Comparison of ENCODE assay signal across 1 cellular context in genomic region chr6:136647363-136647763, GRCh38.
TF ChIP-seq lines count a peak whose summit lies in the region.

No MANE protein-coding gene starts in this region.

TF ChIP-seq in K562, 482 proteins besides CTCF, POLR2A, EP300 and RAD21 (continued from another document and continues in another):
- TF ChIP-seq STAT6 (CRISPR knock-in tag; IDR thresholded peaks at IDR 0.05) = no peak
- TF ChIP-seq, protein P1, sequence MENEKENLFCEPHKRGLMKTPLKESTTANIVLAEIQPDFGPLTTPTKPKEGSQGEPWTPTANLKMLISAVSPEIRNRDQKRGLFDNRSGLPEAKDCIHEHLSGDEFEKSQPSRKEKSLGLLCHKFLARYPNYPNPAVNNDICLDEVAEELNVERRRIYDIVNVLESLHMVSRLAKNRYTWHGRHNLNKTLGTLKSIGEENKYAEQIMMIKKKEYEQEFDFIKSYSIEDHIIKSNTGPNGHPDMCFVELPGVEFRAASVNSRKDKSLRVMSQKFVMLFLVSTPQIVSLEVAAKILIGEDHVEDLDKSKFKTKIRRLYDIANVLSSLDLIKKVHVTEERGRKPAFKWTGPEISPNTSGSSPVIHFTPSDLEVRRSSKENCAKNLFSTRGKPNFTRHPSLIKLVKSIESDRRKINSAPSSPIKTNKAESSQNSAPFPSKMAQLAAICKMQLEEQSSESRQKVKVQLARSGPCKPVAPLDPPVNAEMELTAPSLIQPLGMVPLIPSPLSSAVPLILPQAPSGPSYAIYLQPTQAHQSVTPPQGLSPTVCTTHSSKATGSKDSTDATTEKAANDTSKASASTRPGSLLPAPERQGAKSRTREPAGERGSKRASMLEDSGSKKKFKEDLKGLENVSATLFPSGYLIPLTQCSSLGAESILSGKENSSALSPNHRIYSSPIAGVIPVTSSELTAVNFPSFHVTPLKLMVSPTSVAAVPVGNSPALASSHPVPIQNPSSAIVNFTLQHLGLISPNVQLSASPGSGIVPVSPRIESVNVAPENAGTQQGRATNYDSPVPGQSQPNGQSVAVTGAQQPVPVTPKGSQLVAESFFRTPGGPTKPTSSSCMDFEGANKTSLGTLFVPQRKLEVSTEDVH (IDR thresholded peaks at IDR 0.05; ENCODE audit: low read depth, partially characterized antibody) = no peak
- TF ChIP-seq SNIP1 (IDR thresholded peaks at IDR 0.05; ENCODE audit: low read depth) = no peak
- no peak for TF ChIP-seq SIX5 (IDR thresholded peaks at IDR 0.05; ENCODE audit: borderline replicate concordance in 1 of 2, insufficient read depth in 1 of 2, low read depth in 1 of 2, low read length in 2 of 2)
- TF ChIP-seq NEUROD1 (IDR thresholded peaks at IDR 0.05; ENCODE audit: borderline replicate concordance, low read depth, low read length, partially characterized antibody) = no peak
- TF ChIP-seq, protein P2, sequence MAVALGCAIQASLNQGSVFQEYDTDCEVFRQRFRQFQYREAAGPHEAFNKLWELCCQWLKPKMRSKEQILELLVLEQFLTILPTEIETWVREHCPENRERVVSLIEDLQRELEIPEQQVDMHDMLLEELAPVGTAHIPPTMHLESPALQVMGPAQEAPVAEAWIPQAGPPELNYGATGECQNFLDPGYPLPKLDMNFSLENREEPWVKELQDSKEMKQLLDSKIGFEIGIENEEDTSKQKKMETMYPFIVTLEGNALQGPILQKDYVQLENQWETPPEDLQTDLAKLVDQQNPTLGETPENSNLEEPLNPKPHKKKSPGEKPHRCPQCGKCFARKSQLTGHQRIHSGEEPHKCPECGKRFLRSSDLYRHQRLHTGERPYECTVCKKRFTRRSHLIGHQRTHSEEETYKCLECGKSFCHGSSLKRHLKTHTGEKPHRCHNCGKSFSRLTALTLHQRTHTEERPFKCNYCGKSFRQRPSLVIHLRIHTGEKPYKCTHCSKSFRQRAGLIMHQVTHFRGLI (CRISPR knock-in tag; IDR thresholded peaks at IDR 0.05) = no peak
- TF ChIP-seq, protein P3, sequence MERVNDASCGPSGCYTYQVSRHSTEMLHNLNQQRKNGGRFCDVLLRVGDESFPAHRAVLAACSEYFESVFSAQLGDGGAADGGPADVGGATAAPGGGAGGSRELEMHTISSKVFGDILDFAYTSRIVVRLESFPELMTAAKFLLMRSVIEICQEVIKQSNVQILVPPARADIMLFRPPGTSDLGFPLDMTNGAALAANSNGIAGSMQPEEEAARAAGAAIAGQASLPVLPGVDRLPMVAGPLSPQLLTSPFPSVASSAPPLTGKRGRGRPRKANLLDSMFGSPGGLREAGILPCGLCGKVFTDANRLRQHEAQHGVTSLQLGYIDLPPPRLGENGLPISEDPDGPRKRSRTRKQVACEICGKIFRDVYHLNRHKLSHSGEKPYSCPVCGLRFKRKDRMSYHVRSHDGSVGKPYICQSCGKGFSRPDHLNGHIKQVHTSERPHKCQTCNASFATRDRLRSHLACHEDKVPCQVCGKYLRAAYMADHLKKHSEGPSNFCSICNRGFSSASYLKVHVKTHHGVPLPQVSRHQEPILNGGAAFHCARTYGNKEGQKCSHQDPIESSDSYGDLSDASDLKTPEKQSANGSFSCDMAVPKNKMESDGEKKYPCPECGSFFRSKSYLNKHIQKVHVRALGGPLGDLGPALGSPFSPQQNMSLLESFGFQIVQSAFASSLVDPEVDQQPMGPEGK (CRISPR knock-in tag; IDR thresholded peaks at IDR 0.05; ENCODE audit: borderline replicate concordance) = no peak
- TF ChIP-seq IFI16 (CRISPR knock-in tag; IDR thresholded peaks at IDR 0.05) = no peak
- no peak for TF ChIP-seq CBX3 (IDR thresholded peaks at IDR 0.05; ENCODE audit: borderline replicate concordance in 1 of 2, low read length in 2 of 2)
- no peak for TF ChIP-seq PRDM10 (IDR thresholded peaks at IDR 0.05; ENCODE audit: partially characterized antibody)
- TF ChIP-seq L3MBTL2 (IDR thresholded peaks at IDR 0.05) = peak; percentile 69
- peak; percentile 32; the same call in 1 of the 2 replicates for TF ChIP-seq PKNOX1 (IDR thresholded peaks at IDR 0.05)
- TF ChIP-seq ZNF778 (CRISPR knock-in tag; IDR thresholded peaks at IDR 0.05) = no peak
- TF ChIP-seq, protein P4, sequence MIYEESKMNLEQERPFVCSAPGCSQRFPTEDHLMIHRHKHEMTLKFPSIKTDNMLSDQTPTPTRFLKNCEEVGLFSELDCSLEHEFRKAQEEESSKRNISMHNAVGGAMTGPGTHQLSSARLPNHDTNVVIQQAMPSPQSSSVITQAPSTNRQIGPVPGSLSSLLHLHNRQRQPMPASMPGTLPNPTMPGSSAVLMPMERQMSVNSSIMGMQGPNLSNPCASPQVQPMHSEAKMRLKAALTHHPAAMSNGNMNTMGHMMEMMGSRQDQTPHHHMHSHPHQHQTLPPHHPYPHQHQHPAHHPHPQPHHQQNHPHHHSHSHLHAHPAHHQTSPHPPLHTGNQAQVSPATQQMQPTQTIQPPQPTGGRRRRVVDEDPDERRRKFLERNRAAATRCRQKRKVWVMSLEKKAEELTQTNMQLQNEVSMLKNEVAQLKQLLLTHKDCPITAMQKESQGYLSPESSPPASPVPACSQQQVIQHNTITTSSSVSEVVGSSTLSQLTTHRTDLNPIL (CRISPR knock-in tag; IDR thresholded peaks at IDR 0.05) = no peak
- TF ChIP-seq ZNF239 (CRISPR knock-in tag; IDR thresholded peaks at IDR 0.05) = no peak
- TF ChIP-seq, protein P5, sequence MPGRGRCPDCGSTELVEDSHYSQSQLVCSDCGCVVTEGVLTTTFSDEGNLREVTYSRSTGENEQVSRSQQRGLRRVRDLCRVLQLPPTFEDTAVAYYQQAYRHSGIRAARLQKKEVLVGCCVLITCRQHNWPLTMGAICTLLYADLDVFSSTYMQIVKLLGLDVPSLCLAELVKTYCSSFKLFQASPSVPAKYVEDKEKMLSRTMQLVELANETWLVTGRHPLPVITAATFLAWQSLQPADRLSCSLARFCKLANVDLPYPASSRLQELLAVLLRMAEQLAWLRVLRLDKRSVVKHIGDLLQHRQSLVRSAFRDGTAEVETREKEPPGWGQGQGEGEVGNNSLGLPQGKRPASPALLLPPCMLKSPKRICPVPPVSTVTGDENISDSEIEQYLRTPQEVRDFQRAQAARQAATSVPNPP (IDR thresholded peaks at IDR 0.05; ENCODE audit: borderline replicate concordance, insufficient read depth, insufficient read length) = no peak
- TF ChIP-seq ZNF316 (IDR thresholded peaks at IDR 0.05) = 0 out of 2 replicates have a peak, but pooled peaks have one; percentile 4
- TF ChIP-seq ZNF184 (CRISPR knock-in tag; IDR thresholded peaks at IDR 0.05) = no peak
- TF ChIP-seq HOMEZ (CRISPR knock-in tag; IDR thresholded peaks at IDR 0.05) = no peak
- TF ChIP-seq XRCC5 (IDR thresholded peaks at IDR 0.05; ENCODE audit: low read depth, low read length) = no peak
- no peak for TF ChIP-seq GTF2F1 (IDR thresholded peaks at IDR 0.05; ENCODE audit: low read depth, low read length)
- no peak for TF ChIP-seq MECOM (CRISPR knock-in tag; IDR thresholded peaks at IDR 0.05)
- no peak for TF ChIP-seq NR3C1 (CRISPR knock-in tag; IDR thresholded peaks at IDR 0.05)
- TF ChIP-seq RERE (CRISPR knock-in tag; IDR thresholded peaks at IDR 0.05; ENCODE audit: borderline replicate concordance) = no peak
